ENCODE assay signal across 8 cellular contexts in the genomic region with DNA sequence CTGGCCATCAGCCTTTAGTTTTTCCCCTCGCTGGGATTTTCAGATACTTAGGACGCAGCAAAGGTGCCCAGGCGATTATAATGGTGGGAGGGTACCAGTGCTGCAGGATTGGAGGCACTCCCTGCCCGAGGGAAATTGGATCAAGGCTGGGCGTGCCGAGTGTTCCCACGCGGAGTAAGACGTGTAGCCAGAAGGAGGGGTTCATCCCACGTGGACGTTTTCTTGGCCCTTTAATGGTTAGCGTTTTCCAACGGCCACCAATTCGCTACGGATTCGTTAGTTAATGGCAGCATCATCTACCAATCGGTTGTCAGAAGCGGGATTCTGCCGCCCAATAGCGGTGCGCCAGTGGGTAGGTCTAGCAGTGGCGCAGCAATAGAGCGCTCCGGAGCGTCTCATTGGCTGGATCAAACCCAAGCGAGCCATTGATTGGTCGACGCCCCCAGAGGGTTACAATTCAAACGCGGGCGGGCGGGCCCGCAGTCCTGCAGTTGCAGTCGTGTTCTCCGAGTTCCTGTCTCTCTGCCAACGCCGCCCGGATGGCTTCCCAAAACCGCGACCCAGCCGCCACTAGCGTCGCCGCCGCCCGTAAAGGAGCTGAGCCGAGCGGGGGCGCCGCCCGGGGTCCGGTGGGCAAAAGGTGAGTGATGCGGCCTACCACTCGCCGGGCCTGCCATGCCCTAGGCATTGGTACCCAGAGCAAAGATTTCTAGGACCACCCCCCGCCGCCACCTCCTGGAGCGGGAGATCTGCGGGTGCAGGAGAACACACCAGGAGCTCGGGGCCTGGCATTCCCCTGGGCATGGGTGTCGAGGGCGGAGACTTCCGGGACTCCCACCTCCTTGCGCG. TPM values are rescaled to one million over a fixed set of nuclear protein-coding genes. Genes with fewer than 3 reads are reported as not detected.
A peak's percentile ranks its signal among the peaks of the same experiment; 100 is the strongest.
DNase-seq lines count a peak whose midpoint lies in the region; ATAC-seq and TF ChIP-seq lines count a peak whose summit lies in the region.

A gene (plus strand): TSS at position 488 of the 849 bp plus-strand sequence. CDS start 52 bp downstream, at position 540.

- peak within 1 kb of the TSS; percentile 97 for H3K4me2 ChIP-seq in osteoblast (ENCODE audit: insufficient read depth, low read length)

- H3K27me3 Mint-ChIP-seq in glutamatergic neuron (ENCODE audit: unreplicated experiment), result peaks cover 8% of the 10 kb centered on the region

- DNase-seq in NCI-H1092 treated with DMSO at 0.1 percent for 48 hours (lab: John Stamatoyannopoulos, UW), result peak; percentile 99
- DNase-seq in activated naive CD4-positive, alpha-beta T cell treated with anti-CD3 and anti-CD28 coated beads, Interleukin-2, amount 50 U/mL, for 72 hours (ENCODE audit: low spot score in 2 of 2), result peak; percentile 93 to 99
- peak; percentile 95 for DNase-seq in glutamatergic neuron
- DNase-seq in osteoblast (ENCODE audit: insufficient read length, low spot score, missing footprints), result peak; percentile 99

- H3K4me3 ChIP-seq in GM08714 (ENCODE audit: low read length), result peak within 1 kb of the TSS; percentile 84
- H3K4me3 ChIP-seq in osteoblast (ENCODE audit: insufficient read depth, low read length), result peak within 1 kb of the TSS; percentile 87
- peak within 1 kb of the TSS; percentile 66 for H3K4me3 ChIP-seq in thymus (ENCODE audit: low read length)

- H3K9me3 ChIP-seq in osteoblast (ENCODE audit: low read depth, low read length), result no peaks in the 10 kb centered on the region
- H3K9me3 ChIP-seq in thymus (ENCODE audit: control insufficient read depth), result no peaks in the 10 kb centered on the region

- ATAC-seq in HG02610 (IDR thresholded peaks at IDR 0.05; ENCODE audit: unreplicated experiment), result peak; percentile 98
- ATAC-seq in SK-N-SH treated with all-trans-retinoic acid at 6 μM for 48 hours, result peak; percentile 99
- ATAC-seq in activated naive CD4-positive, alpha-beta T cell treated with anti-CD3 and anti-CD28 coated beads, Interleukin-2, amount 50 U/mL, for 72 hours, result peak; percentile 98 to 100

- peaks cover 35 to 48% of the 10 kb centered on the region in 2 donors for H3K36me3 Mint-ChIP-seq in activated naive CD4-positive, alpha-beta T cell treated with anti-CD3 and anti-CD28 coated beads, Interleukin-2, amount 50 U/mL, for 72 hours
- no peaks in the 10 kb centered on the region for H3K36me3 Mint-ChIP-seq in glutamatergic neuron (ENCODE audit: unreplicated experiment)

- H3K27ac ChIP-seq in osteoblast (ENCODE audit: low read depth, low read length), result peak within 1 kb of the TSS; percentile 59
- no peak within 1 kb of the TSS for H3K27ac ChIP-seq in thymus (ENCODE audit: low read depth)

- H3K4me3 Mint-ChIP-seq in glutamatergic neuron (ENCODE audit: unreplicated experiment), result peak within 1 kb of the TSS; percentile 87

- H3K4me1 Mint-ChIP-seq in glutamatergic neuron (ENCODE audit: low read depth, unreplicated experiment), result peaks cover 6% of the 10 kb centered on the region

- peaks cover 27% of the 10 kb centered on the region for H3K79me2 ChIP-seq in osteoblast (ENCODE audit: insufficient read depth, low read length)

- H4K20me1 ChIP-seq in osteoblast (ENCODE audit: insufficient read depth, low read length), result no peaks in the 10 kb centered on the region

- 3% methylated on average over 65 of the region's 65 CpGs for WGBS in thymus

- no peaks in the 10 kb centered on the region for H3K9me3 Mint-ChIP-seq in activated naive CD4-positive, alpha-beta T cell treated with anti-CD3 and anti-CD28 coated beads, Interleukin-2, amount 50 U/mL, for 72 hours
- peaks cover 7% of the 10 kb centered on the region for H3K9me3 Mint-ChIP-seq in glutamatergic neuron (ENCODE audit: unreplicated experiment)

- H3K4me1 ChIP-seq in osteoblast (ENCODE audit: insufficient read depth, low read length), result peaks cover 11% of the 10 kb centered on the region
- peaks cover 14% of the 10 kb centered on the region for H3K4me1 ChIP-seq in thymus (ENCODE audit: control insufficient read depth, insufficient read depth, low read length)

- peak within 1 kb of the TSS; percentile 85 for H2AFZ ChIP-seq in osteoblast (ENCODE audit: low read length)

- TF ChIP-seq CTCF in glutamatergic neuron (IDR thresholded peaks at IDR 0.05; ENCODE audit: partially characterized antibody, unreplicated experiment) (no peak), osteoblast (IDR thresholded peaks at IDR 0.05; ENCODE audit: extremely low read depth, low read depth, low read length) (no peak)

- H3K36me3 ChIP-seq in osteoblast (ENCODE audit: insufficient read depth, low read length), result peaks cover 57% of the 10 kb centered on the region
- H3K36me3 ChIP-seq in thymus (ENCODE audit: control insufficient read depth, insufficient read depth), result peaks cover 57% of the 10 kb centered on the region

- H3K27ac Mint-ChIP-seq in activated naive CD4-positive, alpha-beta T cell treated with anti-CD3 and anti-CD28 coated beads, Interleukin-2, amount 50 U/mL, for 72 hours, result peak within 1 kb of the TSS; percentile 92 to 97
- no peak within 1 kb of the TSS for H3K27ac Mint-ChIP-seq in glutamatergic neuron (ENCODE audit: unreplicated experiment)

- H3K27me3 ChIP-seq in osteoblast (ENCODE audit: insufficient read depth, low read length), result no peaks in the 10 kb centered on the region
- H3K27me3 ChIP-seq in thymus (ENCODE audit: control insufficient read depth, insufficient read depth), result no peaks in the 10 kb centered on the region

TF ChIP-seq in SK-N-SH treated with all-trans-retinoic acid at 6 μM for 48 hours, 23 proteins besides CTCF, POLR2A, EP300 and RAD21:
- no peak for TF ChIP-seq TCF4 (CRISPR knock-in tag; IDR thresholded peaks at IDR 0.05; ENCODE audit: borderline replicate concordance)
- TF ChIP-seq ZNF70 (CRISPR knock-in tag; IDR thresholded peaks at IDR 0.05), result no peak
- TF ChIP-seq ISL1 (CRISPR knock-in tag; IDR thresholded peaks at IDR 0.05), result no peak
- no peak for TF ChIP-seq GLIS3 (CRISPR knock-in tag; IDR thresholded peaks at IDR 0.05)
- TF ChIP-seq, protein P1, sequence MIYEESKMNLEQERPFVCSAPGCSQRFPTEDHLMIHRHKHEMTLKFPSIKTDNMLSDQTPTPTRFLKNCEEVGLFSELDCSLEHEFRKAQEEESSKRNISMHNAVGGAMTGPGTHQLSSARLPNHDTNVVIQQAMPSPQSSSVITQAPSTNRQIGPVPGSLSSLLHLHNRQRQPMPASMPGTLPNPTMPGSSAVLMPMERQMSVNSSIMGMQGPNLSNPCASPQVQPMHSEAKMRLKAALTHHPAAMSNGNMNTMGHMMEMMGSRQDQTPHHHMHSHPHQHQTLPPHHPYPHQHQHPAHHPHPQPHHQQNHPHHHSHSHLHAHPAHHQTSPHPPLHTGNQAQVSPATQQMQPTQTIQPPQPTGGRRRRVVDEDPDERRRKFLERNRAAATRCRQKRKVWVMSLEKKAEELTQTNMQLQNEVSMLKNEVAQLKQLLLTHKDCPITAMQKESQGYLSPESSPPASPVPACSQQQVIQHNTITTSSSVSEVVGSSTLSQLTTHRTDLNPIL (CRISPR knock-in tag; IDR thresholded peaks at IDR 0.05; ENCODE audit: low read depth), result no peak
- no peak for TF ChIP-seq CSDC2 (CRISPR knock-in tag; IDR thresholded peaks at IDR 0.05)
- no peak for TF ChIP-seq ZNF565 (CRISPR knock-in tag; conservative IDR thresholded peaks at IDR 0.05; ENCODE audit: low read depth)
- TF ChIP-seq, protein P2, sequence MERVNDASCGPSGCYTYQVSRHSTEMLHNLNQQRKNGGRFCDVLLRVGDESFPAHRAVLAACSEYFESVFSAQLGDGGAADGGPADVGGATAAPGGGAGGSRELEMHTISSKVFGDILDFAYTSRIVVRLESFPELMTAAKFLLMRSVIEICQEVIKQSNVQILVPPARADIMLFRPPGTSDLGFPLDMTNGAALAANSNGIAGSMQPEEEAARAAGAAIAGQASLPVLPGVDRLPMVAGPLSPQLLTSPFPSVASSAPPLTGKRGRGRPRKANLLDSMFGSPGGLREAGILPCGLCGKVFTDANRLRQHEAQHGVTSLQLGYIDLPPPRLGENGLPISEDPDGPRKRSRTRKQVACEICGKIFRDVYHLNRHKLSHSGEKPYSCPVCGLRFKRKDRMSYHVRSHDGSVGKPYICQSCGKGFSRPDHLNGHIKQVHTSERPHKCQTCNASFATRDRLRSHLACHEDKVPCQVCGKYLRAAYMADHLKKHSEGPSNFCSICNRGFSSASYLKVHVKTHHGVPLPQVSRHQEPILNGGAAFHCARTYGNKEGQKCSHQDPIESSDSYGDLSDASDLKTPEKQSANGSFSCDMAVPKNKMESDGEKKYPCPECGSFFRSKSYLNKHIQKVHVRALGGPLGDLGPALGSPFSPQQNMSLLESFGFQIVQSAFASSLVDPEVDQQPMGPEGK (CRISPR knock-in tag; IDR thresholded peaks at IDR 0.05; ENCODE audit: borderline replicate concordance), result no peak
- TF ChIP-seq OSR1 (CRISPR knock-in tag; IDR thresholded peaks at IDR 0.05), result no peak
- no peak for TF ChIP-seq ZFP30 (CRISPR knock-in tag; IDR thresholded peaks at IDR 0.05)

RNA-seq across cellular contexts. Expression of the gene that starts here (rescaled TPM):
- total RNA-seq in activated naive CD4-positive, alpha-beta T cell treated with anti-CD3 and anti-CD28 coated beads, Interleukin-2, amount 50 U/mL, for 72 hours, result 100 to 1,000 TPM; 200 to 371 TPM
- total RNA-seq in glutamatergic neuron (ENCODE audit: unreplicated experiment), result 33.0 TPM
- 2.5 and 2.7 TPM in 2 replicates for total RNA-seq in osteoblast
- polyA plus RNA-seq in thymus, result 25.1 TPM
